In the genomic region with DNA sequence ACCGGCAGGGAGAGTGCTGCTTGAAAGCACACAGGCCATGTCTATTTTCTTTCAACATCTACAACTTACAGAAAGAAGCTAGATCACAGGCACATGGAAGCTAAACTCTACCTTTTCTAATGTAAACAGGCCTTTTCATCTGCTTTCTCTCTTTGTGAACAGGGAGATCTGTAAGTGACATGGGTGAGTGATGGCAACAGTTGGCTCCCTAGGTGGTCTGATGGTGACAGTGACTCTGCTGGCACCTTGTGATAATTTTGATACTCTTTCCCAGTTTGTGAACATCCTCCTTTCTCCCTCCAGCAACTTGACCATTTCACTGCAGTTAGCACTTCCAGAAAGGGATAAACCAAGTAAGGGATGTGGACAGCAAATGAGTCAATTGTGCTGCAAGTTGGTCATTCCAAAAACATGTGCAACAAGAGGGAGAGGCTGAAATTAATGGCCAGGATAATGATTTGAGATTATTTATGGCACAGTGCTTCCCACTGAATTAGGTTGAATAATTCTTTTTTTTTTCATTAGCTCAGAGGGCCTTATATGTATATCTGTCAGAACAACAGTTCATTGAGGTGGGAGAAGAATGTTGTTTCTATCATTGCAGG, we compare ENCODE assay signal across 19 cellular contexts.
DNase-seq lines count a peak whose midpoint lies in the region; ATAC-seq, FAIRE-seq and TF ChIP-seq lines count a peak whose summit lies in the region.
"Had no signal": no experiment of that assay in that cellular context is flagged by ENCODE, and none has a peak within 500 bp of the region (broad histone marks: within the 10 kb centered on the region; RNA-seq: fewer than 3 reads in every experiment).

No MANE protein-coding gene starts in this region.

- H2BK12ac ChIP-seq in mesenchymal stem cell (ENCODE audit: low read length in 2 of 2), result peak overlapping the region in 1 of 2 experiments; percentile 47

- BruUV-seq in IMR-90 (replicated peaks; lab: Mats Ljungman, UMichigan), result no TSS peak

- H3K9me3 ChIP-seq in IMR-90 (ENCODE audit: control insufficient read depth, insufficient read depth, low read length), result no peaks in the 10 kb centered on the region
- H3K9me3 ChIP-seq in mesenchymal stem cell (ENCODE audit: control insufficient read depth, low read length), result no peaks in the 10 kb centered on the region
- H3K9me3 ChIP-seq in kidney (ENCODE audit: control insufficient read depth in 1 of 2, low read length in 2 of 2), result peaks cover 0 to 4% of the 10 kb centered on the region in 2 donors
- H3K9me3 ChIP-seq: Caco-2 had no signal

- CTCF ChIA-PET in BJ (lab: Yijun Ruan, JAX) (interaction anchor here (1.1 to 3.5 kb wide), 5 partner anchors 9 to 15 kb away, joined by 3 to 19 read pairs (median 5); no protein-coding TSS in a partner anchor), IMR-90 (lab: Yijun Ruan, JAX) (no interaction called here)

- no peak overlapping the region for H3K9ac ChIP-seq in IMR-90 (ENCODE audit: low read depth, low read length)
- no peak overlapping the region for H3K9ac ChIP-seq in mesenchymal stem cell (ENCODE audit: low read length)
- no peak overlapping the region for H3K9ac ChIP-seq in kidney (ENCODE audit: low read length in 2 of 2)

- H2AK5ac ChIP-seq in IMR-90 (ENCODE audit: low read depth, low read length) (no peak overlapping the region), mesenchymal stem cell (ENCODE audit: low read length, severe bottlenecking) (no peak overlapping the region)

- no peak overlapping the region; the same call in 1 of the 2 replicates for H3K23ac ChIP-seq in IMR-90 (ENCODE audit: low read depth, low read length)
- H3K23ac ChIP-seq in mesenchymal stem cell (ENCODE audit: low read length in 2 of 2), result no peak overlapping the region

- ATAC-seq in IMR-90 (ENCODE audit: low read depth) (peak; percentile 61; the same call in 1 of the 2 replicates), GM21786 (IDR thresholded peaks at IDR 0.05; ENCODE audit: unreplicated experiment) (no peak)
- ATAC-seq: gastroesophageal sphincter; naive thymus-derived CD4-positive, alpha-beta T cell had no signal

- intact Hi-C loops in IMR-90 (cut with micrococcal nuclease), result no loop called here
- intact Hi-C loops in kidney (cut with DNase I), result no loop called here

- H3K36me3 ChIP-seq in BJ (ENCODE audit: control insufficient read depth, insufficient read depth, low read length), result no peaks in the 10 kb centered on the region
- no peaks in the 10 kb centered on the region for H3K36me3 ChIP-seq in IMR-90 (ENCODE audit: control insufficient read depth, insufficient read depth, low read length)
- no peaks in the 10 kb centered on the region for H3K36me3 ChIP-seq in mesenchymal stem cell (ENCODE audit: control insufficient read depth in 1 of 2, insufficient read depth in 2 of 2, low read depth in 1 of 2, low read length in 2 of 2)
- no peaks in the 10 kb centered on the region for H3K36me3 ChIP-seq in kidney (ENCODE audit: control insufficient read depth in 1 of 2, insufficient read depth in 2 of 2, low read length in 2 of 2)
- H3K36me3 ChIP-seq: adrenal gland, gastroesophageal sphincter had no signal

- no peaks in the 10 kb centered on the region for H3K79me1 ChIP-seq in IMR-90 (ENCODE audit: low read depth in 1 of 2, low read length in 2 of 2)
- no peaks in the 10 kb centered on the region for H3K79me1 ChIP-seq in mesenchymal stem cell (replicated peaks; ENCODE audit: low read length, poor library complexity, severe bottlenecking)

- H3K27me3 ChIP-seq in BJ (ENCODE audit: control insufficient read depth, insufficient read depth, low read length) (no peaks in the 10 kb centered on the region), IMR-90 (ENCODE audit: control insufficient read depth, insufficient read depth, low read length) (no peaks in the 10 kb centered on the region), mesenchymal stem cell (ENCODE audit: control insufficient read depth in 1 of 2, insufficient read depth in 1 of 2, low read length in 2 of 2) (no peaks in the 10 kb centered on the region)
- H3K27me3 ChIP-seq: adrenal gland, gastroesophageal sphincter had no signal

- H2BK5ac ChIP-seq in IMR-90 (ENCODE audit: low read depth, low read length, poor library complexity, severe bottlenecking), result peak overlapping the region; percentile 87
- H2BK5ac ChIP-seq in mesenchymal stem cell (ENCODE audit: low read depth, low read length, poor library complexity, severe bottlenecking), result no peak overlapping the region

- H2BK20ac ChIP-seq in IMR-90 (ENCODE audit: low read depth, low read length), result peak overlapping the region; percentile 61; the same call in 1 of the 2 replicates

- H2AK9ac ChIP-seq in IMR-90 (replicated peaks; ENCODE audit: low read depth, low read length, poor library complexity), result no peak overlapping the region

- H2BK15ac ChIP-seq in IMR-90 (ENCODE audit: low read depth, low read length) (no peak overlapping the region; the same call in 2 of the 3 replicates), mesenchymal stem cell (ENCODE audit: low read depth, poor library complexity, severe bottlenecking) (no peak overlapping the region)

- 0 out of 4 replicates have a peak overlapping the region, but pooled peaks of 1 of the 2 experiments have one; percentile 26 for H4K8ac ChIP-seq in IMR-90 (ENCODE audit: low read depth in 2 of 2, low read length in 2 of 2)
- H4K8ac ChIP-seq in mesenchymal stem cell (ENCODE audit: low read length), result no peak overlapping the region

- no peak overlapping the region for H3K27ac ChIP-seq in IMR-90 (ENCODE audit: insufficient read depth, low read length)
- H3K27ac ChIP-seq in mesenchymal stem cell (ENCODE audit: low read length, poor library complexity, severe bottlenecking), result no peak overlapping the region
- no peak overlapping the region for H3K27ac ChIP-seq in kidney (ENCODE audit: low read depth in 2 of 2, low read length in 2 of 2)
- H3K27ac ChIP-seq: adrenal gland, gastroesophageal sphincter, HL-60 had no signal

- TF ChIP-seq POLR2A in IMR-90 (IDR thresholded peaks at IDR 0.05; ENCODE audit: low read depth, low read length), result no peak

- peak; percentile 83 for DNase-seq in BJ (ENCODE audit: low read depth)
- DNase-seq in IMR-90, result peak; percentile 66
- peak; percentile 32 for DNase-seq in astrocyte of the spinal cord (ENCODE audit: low read depth, low spot score)
- DNase-seq in mesenchymal stem cell, result peak; percentile 46
- DNase-seq in NCI-H2171 treated with DMSO at 0.1 percent for 48 hours (lab: John Stamatoyannopoulos, UW), result no peak
- no peak for DNase-seq in hippocampal formation (lab: John Stamatoyannopoulos, UW)
- DNase-seq in kidney, result no peak
- DNase-seq: activated CD4-positive, CD25-positive, alpha-beta regulatory T cell; adrenal gland; Caco-2; KBM-7; naive thymus-derived CD4-positive, alpha-beta T cell; NCI-H1048; NK-92 treated with Interleukin-12 subunit alpha and Interleukin-12 subunit beta, amount 100 ng/mL, for 24 hours had no signal

- H3K18ac ChIP-seq in IMR-90 (ENCODE audit: low read depth, low read length) (no peak overlapping the region), mesenchymal stem cell (ENCODE audit: low read depth in 1 of 2, low read length in 2 of 2) (no peak overlapping the region)

- no peak overlapping the region for H4K5ac ChIP-seq in IMR-90 (ENCODE audit: low read depth, low read length)

- H4K91ac ChIP-seq in IMR-90 (ENCODE audit: insufficient read depth, low read depth, low read length) (no peak overlapping the region), mesenchymal stem cell (ENCODE audit: low read length) (no peak overlapping the region)

- POLR2A ChIA-PET in BJ (lab: Charles Lee), result interaction anchor here (0.6 kb wide), 2 partner anchors 12 to 32 kb away, joined by 3 read pairs; no protein-coding TSS in a partner anchor
- POLR2A ChIA-PET in IMR-90 (lab: Charles Lee; ENCODE audit: unreplicated experiment), result no interaction called here

- TF ChIP-seq CTCF in BJ (IDR thresholded peaks at IDR 0.05; ENCODE audit: insufficient read depth, low read depth, low read length) (no peak), IMR-90 (conservative IDR thresholded peaks at IDR 0.05; ENCODE audit: low read depth, low read length) (no peak), astrocyte of the spinal cord (IDR thresholded peaks at IDR 0.05; ENCODE audit: low read depth, low read length) (no peak), kidney (IDR thresholded peaks at IDR 0.05; ENCODE audit: borderline replicate concordance, extremely low read depth, insufficient read depth) (no peak)

- no peak overlapping the region; the same call in 1 of the 2 replicates for H3K56ac ChIP-seq in IMR-90 (ENCODE audit: extremely low read depth, insufficient read depth, low read length)

- no peak overlapping the region for H2BK120ac ChIP-seq in IMR-90 (ENCODE audit: low read depth, low read length)
- H2BK120ac ChIP-seq in mesenchymal stem cell (ENCODE audit: low read depth, low read length), result no peak overlapping the region

- FAIRE-seq in kidney (lab: Jason Lieb, UNC), result no peak
- FAIRE-seq: G401.6, H1 had no signal

- no peak overlapping the region for H3K4me3 ChIP-seq in BJ (ENCODE audit: low read depth, low read length)
- no peak overlapping the region for H3K4me3 ChIP-seq in IMR-90 (ENCODE audit: insufficient read depth, low read depth, low read length)
- H3K4me3 ChIP-seq in astrocyte of the spinal cord (ENCODE audit: low read depth, low read length), result no peak overlapping the region
- H3K4me3 ChIP-seq in mesenchymal stem cell (ENCODE audit: insufficient read depth in 1 of 2, low read depth in 1 of 2, low read length in 2 of 2), result no peak overlapping the region
- no peak overlapping the region for H3K4me3 ChIP-seq in kidney (ENCODE audit: low read length in 2 of 2)
- H3K4me3 ChIP-seq: adrenal gland, gastroesophageal sphincter had no signal

- H3K4me2 ChIP-seq in IMR-90 (ENCODE audit: low read depth, low read length), result no peak overlapping the region
- H3K4me2 ChIP-seq in mesenchymal stem cell (ENCODE audit: low read length, poor library complexity, severe bottlenecking), result no peak overlapping the region

- no peaks in the 10 kb centered on the region for H4K20me1 ChIP-seq in IMR-90 (ENCODE audit: insufficient read depth, low read length)

- no peaks in the 10 kb centered on the region; the same call in 1 of the 2 replicates for H3K9me1 ChIP-seq in IMR-90 (ENCODE audit: insufficient read depth, low read length)

- TF ChIP-seq RAD21 in IMR-90 (IDR thresholded peaks at IDR 0.05; ENCODE audit: low read length), result no peak

- peak overlapping the region; percentile 9 for H2AFZ ChIP-seq in IMR-90 (replicated peaks; ENCODE audit: low read length, poor library complexity)
- H2AFZ ChIP-seq in mesenchymal stem cell (ENCODE audit: low read depth, low read length), result no peak overlapping the region

- H3K4me1 ChIP-seq in IMR-90 (ENCODE audit: control insufficient read depth, insufficient read depth, low read length) (peaks cover 3% of the 10 kb centered on the region; the same call in 1 of the 2 replicates), mesenchymal stem cell (ENCODE audit: control insufficient read depth, insufficient read depth, low read depth, low read length) (peaks cover 1% of the 10 kb centered on the region), kidney (ENCODE audit: control insufficient read depth in 1 of 2, insufficient read depth in 1 of 2, low read depth in 1 of 2, low read length in 2 of 2) (no peaks in the 10 kb centered on the region)
- H3K4me1 ChIP-seq: adrenal gland, Caco-2, gastroesophageal sphincter had no signal

- no peak overlapping the region for H3K14ac ChIP-seq in IMR-90 (replicated peaks; ENCODE audit: low read depth, low read length)
- H3K14ac ChIP-seq in mesenchymal stem cell (ENCODE audit: low read length in 2 of 2), result no peak overlapping the region

- H3K4ac ChIP-seq in IMR-90 (ENCODE audit: low read depth, low read length) (no peak overlapping the region), mesenchymal stem cell (ENCODE audit: low read depth in 1 of 2, low read length in 2 of 2) (no peak overlapping the region)

- in situ Hi-C loops in IMR-90 (cut with MboI; ENCODE audit: low sequenced_read_pairs), result no loop called here
- in situ Hi-C loops in astrocyte of the spinal cord (cut with HindIII; ENCODE audit: low sequenced_read_pairs), result no loop called here

- no CpG with 5 or more reads among the region's 1 CpG for WGBS in IMR-90 (ENCODE audit: extremely low coverage in 2 of 2, insufficient read length in 1 of 2), 2 experiments
- no CpG with 5 or more reads among the region's 1 CpG for WGBS in mesenchymal stem cell

- dilution Hi-C loops in IMR-90 (cut with HindIII; ENCODE audit: low sequenced_read_pairs, unreplicated experiment), result no loop called here

Comparison
In these comparisons a context has a peak if more than half of its experiments do, and no peak if none do; other contexts are left out.
1. DNase-seq: peak in BJ (single experiment), IMR-90 (single experiment), astrocyte of the spinal cord (single experiment) and mesenchymal stem cell (single experiment); none in NCI-H2171 treated with DMSO at 0.1 percent for 48 hours (single experiment), hippocampal formation (0 of 2) and kidney (single experiment).